ENCODE assay signal across 9 cellular contexts in genomic region chr12:112011685-112012084, GRCh38. TPM values are rescaled to one million over a fixed set of nuclear protein-coding genes. Genes with fewer than 3 reads are reported as not detected.
DNase-seq lines count a peak whose midpoint lies in the region; ATAC-seq and TF ChIP-seq lines count a peak whose summit lies in the region.
"Had no signal": no experiment of that assay in that cellular context is flagged by ENCODE, and none has a peak within 500 bp of the region (broad histone marks: within the 10 kb centered on the region; RNA-seq: fewer than 3 reads in every experiment).

No MANE protein-coding gene starts in this region.

- no peak for ATAC-seq in naive thymus-derived CD8-positive, alpha-beta T cell
- no peak for ATAC-seq in left colon

- no peak for DNase-seq in chondrocyte (ENCODE audit: low spot score)
- DNase-seq in naive thymus-derived CD8-positive, alpha-beta T cell, result no peak
- no peak for DNase-seq in kidney glomerular epithelial cell (lab: John Stamatoyannopoulos, UW)
- DNase-seq in NCI-H1092 (lab: John Stamatoyannopoulos, UW), result no peak
- no peak for DNase-seq in RPMI8226
- no peak for DNase-seq in left colon
- DNase-seq: OCI-M1 had no signal

- peaks cover 8% of the 10 kb centered on the region for H3K36me3 Mint-ChIP-seq in chondrocyte (ENCODE audit: low read depth)
- peaks cover 9 to 27% (median 20%) of the 10 kb centered on the region in 3 donors for H3K36me3 Mint-ChIP-seq in naive thymus-derived CD8-positive, alpha-beta T cell

- H3K9me3 ChIP-seq in KOPT-K1 (ENCODE audit: insufficient read depth, low read length, poor library complexity, severe bottlenecking), result no peaks in the 10 kb centered on the region

- peaks cover 34% of the 10 kb centered on the region for H3K4me1 Mint-ChIP-seq in chondrocyte (ENCODE audit: low read depth)
- peaks cover 34 to 59% (median 54%) of the 10 kb centered on the region in 4 donors for H3K4me1 Mint-ChIP-seq in naive thymus-derived CD8-positive, alpha-beta T cell

- POLR2A ChIA-PET in naive thymus-derived CD8-positive, alpha-beta T cell (lab: Charles Lee), result interaction anchor here (0.6 to 10.2 kb wide), 8 partner anchors 13 to 170 kb away, joined by 3 to 269 read pairs (median 8); partner anchors contain the start of genes MAPKAPK5 and TRAFD1

- H3K36me3 ChIP-seq in KOPT-K1 (ENCODE audit: insufficient read depth, low read length), result peaks cover 23% of the 10 kb centered on the region

- no peaks in the 10 kb centered on the region for H3K27me3 Mint-ChIP-seq in chondrocyte (ENCODE audit: low read depth)
- H3K27me3 Mint-ChIP-seq in naive thymus-derived CD8-positive, alpha-beta T cell, result no peaks in the 10 kb centered on the region

- peak overlapping the region; percentile 96 for H3K4me3 Mint-ChIP-seq in chondrocyte (ENCODE audit: unreplicated experiment)
- peak overlapping the region; percentile 89 to 98 (median 94) for H3K4me3 Mint-ChIP-seq in naive thymus-derived CD8-positive, alpha-beta T cell

- intact Hi-C loops in left colon (cut with DNase I, micrococcal nuclease), result no loop called here

- H3K27ac ChIP-seq in C4-2B, result peak overlapping the region; percentile 95
- peak overlapping the region; percentile 99 for H3K27ac ChIP-seq in KOPT-K1 (ENCODE audit: low read depth, low read length, poor library complexity, severe bottlenecking)

- H3K9me3 Mint-ChIP-seq in chondrocyte (ENCODE audit: low read depth), result peaks cover 2% of the 10 kb centered on the region
- peaks cover 0 to 7% (median 0%) of the 10 kb centered on the region in 9 donors for H3K9me3 Mint-ChIP-seq in naive thymus-derived CD8-positive, alpha-beta T cell

- TF ChIP-seq CTCF in C4-2B (conservative IDR thresholded peaks at IDR 0.05) (no peak), chondrocyte (IDR thresholded peaks at IDR 0.05) (no peak)

- peak overlapping the region; percentile 53 for H3K27ac Mint-ChIP-seq in chondrocyte (ENCODE audit: unreplicated experiment)
- peak overlapping the region; percentile 95 to 99 (median 98) for H3K27ac Mint-ChIP-seq in naive thymus-derived CD8-positive, alpha-beta T cell

RNA-seq across cellular contexts. Expression of gene TMEM116, which starts 1.3 kb away (rescaled TPM):
- 8.4 to 11.0 TPM (median 9.8 TPM) in 3 replicates for total RNA-seq in chondrocyte
- total RNA-seq in naive thymus-derived CD8-positive, alpha-beta T cell, result 10 to 100 TPM; 28.7 to 30.9 TPM
- polyA plus RNA-seq in naive thymus-derived CD8-positive, alpha-beta T cell, result 10 to 100 TPM; 12.0 to 15.6 (median 14.0) TPM
- 10 to 100 TPM in 1 of 2 donors, 1 to 10 TPM in 1; 9.3 to 11.9 TPM for total RNA-seq in left colon

RNA-seq across cellular contexts. Expression of gene ERP29, which starts 1.5 kb away (rescaled TPM):
- total RNA-seq in chondrocyte (86.9 to 114 TPM (median 111 TPM) in 3 replicates), left colon (100 to 1,000 TPM; 113 to 117 TPM)
- total RNA-seq in naive thymus-derived CD8-positive, alpha-beta T cell, result 100 to 1,000 TPM; 161 to 162 TPM
- polyA plus RNA-seq in naive thymus-derived CD8-positive, alpha-beta T cell, result 100 to 1,000 TPM; 181 to 199 (median 190) TPM
